Comparison of ENCODE assay signal across 14 cellular contexts in genomic region chr6:139099984-139100383, GRCh38. TPM values are rescaled to one million over a fixed set of nuclear protein-coding genes. Genes with fewer than 3 reads are reported as not detected.
DNase-seq lines count a peak whose midpoint lies in the region; ATAC-seq and TF ChIP-seq lines count a peak whose summit lies in the region.
"Had no signal": no experiment of that assay in that cellular context is flagged by ENCODE, and none has a peak within 500 bp of the region (broad histone marks: within the 10 kb centered on the region; RNA-seq: fewer than 3 reads in every experiment).

No MANE protein-coding gene starts in this region.

- H3K27me3 ChIP-seq in suprapubic skin = no peaks in the 10 kb centered on the region

- no peaks in the 10 kb centered on the region for H3K9me3 ChIP-seq in suprapubic skin
- H3K9me3 ChIP-seq: HAP-1 had no signal

- WGBS in suprapubic skin = 76% methylated on average over 2 of the region's 2 CpGs

- H3K36me3 ChIP-seq in suprapubic skin = no peaks in the 10 kb centered on the region
- H3K36me3 ChIP-seq: HAP-1 had no signal

- DNase-seq in suprapubic skin (ENCODE audit: low spot score in 2 of 2) (no peak), NCI-H1417 treated with DMSO at 0.1 percent for 48 hours (lab: John Stamatoyannopoulos, UW) (no peak), AG08396 (ENCODE audit: low spot score) (no peak), DMS 273 treated with DMSO at 0.1 percent for 48 hours (lab: John Stamatoyannopoulos, UW) (no peak)
- DNase-seq: activated CD4-positive, alpha-beta T cell treated with anti-CD3 and anti-CD28 coated beads, Interleukin-2, amount 10 ng/mL, durations not matched to agents 7 days and 5 days; DMS53; endodermal cell; right cardiac atrium; SIG-M5 had no signal

- ATAC-seq in GM18858 (IDR thresholded peaks at IDR 0.05; ENCODE audit: unreplicated experiment) = peak; percentile 94
- peak; percentile 67 for ATAC-seq in GM19397 (IDR thresholded peaks at IDR 0.05; ENCODE audit: unreplicated experiment)
- peak; percentile 98 for ATAC-seq in HG02852 (IDR thresholded peaks at IDR 0.05; ENCODE audit: unreplicated experiment)
- peak; percentile 95 for ATAC-seq in HG03558 (IDR thresholded peaks at IDR 0.05; ENCODE audit: extremely low read depth, unreplicated experiment)
- ATAC-seq: right cardiac atrium had no signal

- TF ChIP-seq POLR2A in suprapubic skin (IDR thresholded peaks at IDR 0.05) = no peak

- no peak for TF ChIP-seq EP300 in suprapubic skin (IDR thresholded peaks at IDR 0.05)

- no peaks in the 10 kb centered on the region for H3K4me1 ChIP-seq in suprapubic skin
- H3K4me1 ChIP-seq: HAP-1 had no signal

- no peak overlapping the region for H3K4me3 ChIP-seq in suprapubic skin
- H3K4me3 ChIP-seq: HAP-1 had no signal

- no peak for TF ChIP-seq CTCF in suprapubic skin (IDR thresholded peaks at IDR 0.05)

- no peak overlapping the region for H3K27ac ChIP-seq in suprapubic skin

RNA-seq across cellular contexts. Expression of gene HECA, which starts 34.9 kb away (rescaled TPM):
- 100 to 1,000 TPM in 1 of 4 donors, 10 to 100 TPM in 3; 56.7 to 101 (median 67.2) TPM for total RNA-seq in suprapubic skin
